ENCODE assay signal across 1 cellular context in genomic region chr20:58303547-58303946, GRCh38.
TF ChIP-seq lines count a peak whose summit lies in the region.

No MANE protein-coding gene starts in this region.

TF ChIP-seq in GM12878, 131 proteins besides CTCF, POLR2A, EP300 and RAD21:
- no peak for TF ChIP-seq FOXK2 (IDR thresholded peaks at IDR 0.05)
- TF ChIP-seq ZBTB40 (IDR thresholded peaks at IDR 0.05; ENCODE audit: borderline replicate concordance): peak; percentile 80
